ENCODE assay signal across 8 cellular contexts in genomic region chr4:121070696-121071639, GRCh38. TPM values are rescaled to one million over a fixed set of nuclear protein-coding genes. Genes with fewer than 3 reads are reported as not detected.
A peak's percentile ranks its signal among the peaks of the same experiment; 100 is the strongest.
DNase-seq lines count a peak whose midpoint lies in the region; ATAC-seq, FAIRE-seq and TF ChIP-seq lines count a peak whose summit lies in the region.

No MANE protein-coding gene starts in this region.

- peaks cover 24% of the 10 kb centered on the region for H3K4me1 Mint-ChIP-seq in activated CD8-positive, alpha-beta T cell treated with anti-CD3 and anti-CD28 coated beads, Interleukin-2, amount 10 ng/mL, durations not matched to agents 7 days and 5 days (ENCODE audit: low read depth)
- H3K4me1 Mint-ChIP-seq in naive thymus-derived CD4-positive, alpha-beta T cell: peaks cover 20 to 37% (median 23%) of the 10 kb centered on the region in 7 donors

- CTCF ChIA-PET in A673 (lab: Charles Lee): interaction anchor here (0.6 kb wide), 1 partner anchor 13 kb away, joined by 5 read pairs; no protein-coding TSS in a partner anchor
- CTCF ChIA-PET in activated CD8-positive, alpha-beta T cell treated with anti-CD3 and anti-CD28 coated beads, Interleukin-2, amount 10 ng/mL, durations not matched to agents 7 days and 5 days (lab: Charles Lee): interaction anchor here (1.1 kb wide), 1 partner anchor 16 kb away, joined by 4 read pairs; no protein-coding TSS in a partner anchor
- CTCF ChIA-PET in naive thymus-derived CD4-positive, alpha-beta T cell (lab: Charles Lee): no interaction called here

- TF ChIP-seq POLR2A in H54 (IDR thresholded peaks at IDR 0.05; ENCODE audit: low read depth, low read length) (no peak), vagina (IDR thresholded peaks at IDR 0.05) (no peak)

- H3K4me3 ChIP-seq in A673 (ENCODE audit: low read depth, low read length, poor library complexity, severe bottlenecking): peak overlapping the region; percentile 71
- peak overlapping the region; percentile 52 for H3K4me3 ChIP-seq in fibroblast of mammary gland (ENCODE audit: control insufficient read depth, low read depth, low read length)
- peak overlapping the region; percentile 64 for H3K4me3 ChIP-seq in naive thymus-derived CD4-positive, alpha-beta T cell (ENCODE audit: low read length)
- H3K4me3 ChIP-seq in vagina: peak overlapping the region; percentile 41 to 72

- 0 out of 2 replicates have a peak, but pooled peaks have one; percentile 30 for TF ChIP-seq CTCF in A673 (conservative IDR thresholded peaks at IDR 0.05; ENCODE audit: low read depth, low read length)
- peak; percentile 40 for TF ChIP-seq CTCF in fibroblast of mammary gland (conservative IDR thresholded peaks at IDR 0.05; ENCODE audit: control insufficient read depth, insufficient read depth, low read depth, low read length)
- TF ChIP-seq CTCF in vagina (IDR thresholded peaks at IDR 0.05): no peak

- H3K27me3 ChIP-seq in A673 (replicated peaks; ENCODE audit: insufficient read depth, low read depth, low read length, poor library complexity) (no peaks in the 10 kb centered on the region), vagina (no peaks in the 10 kb centered on the region)
- peaks cover 10% of the 10 kb centered on the region in 2 donors for H3K27me3 ChIP-seq in naive thymus-derived CD4-positive, alpha-beta T cell (ENCODE audit: control insufficient read depth in 2 of 2, insufficient read depth in 2 of 2, low read length in 2 of 2)

- peak overlapping the region; percentile 76 for H3K4me3 Mint-ChIP-seq in activated CD8-positive, alpha-beta T cell treated with anti-CD3 and anti-CD28 coated beads, Interleukin-2, amount 10 ng/mL, durations not matched to agents 7 days and 5 days
- peak overlapping the region; percentile 81 to 92 (median 88) for H3K4me3 Mint-ChIP-seq in naive thymus-derived CD4-positive, alpha-beta T cell

- no peak for FAIRE-seq in H54 (lab: Jason Lieb, UNC)

- H3K4me1 ChIP-seq in A673 (ENCODE audit: insufficient read depth, low read length, poor library complexity, severe bottlenecking) (peaks cover 29% of the 10 kb centered on the region), vagina (peaks cover 6% of the 10 kb centered on the region)
- H3K4me1 ChIP-seq in naive thymus-derived CD4-positive, alpha-beta T cell (ENCODE audit: control insufficient read depth in 2 of 2, insufficient read depth in 2 of 2, low read length in 2 of 2): peaks cover 0 to 6% of the 10 kb centered on the region in 2 donors

- H3K27ac ChIP-seq in A673 (ENCODE audit: low read depth, low read length, poor library complexity, severe bottlenecking) (peak overlapping the region; percentile 31), vagina (peak overlapping the region; percentile 44)
- H3K27ac ChIP-seq in naive thymus-derived CD4-positive, alpha-beta T cell (ENCODE audit: low read depth, low read length): no peak overlapping the region

- no peaks in the 10 kb centered on the region for H3K36me3 ChIP-seq in A673 (ENCODE audit: insufficient read depth, low read length, poor library complexity, severe bottlenecking)
- no peaks in the 10 kb centered on the region for H3K36me3 ChIP-seq in naive thymus-derived CD4-positive, alpha-beta T cell (ENCODE audit: control insufficient read depth in 2 of 3, insufficient read depth in 3 of 3, low read length in 3 of 3)
- no peaks in the 10 kb centered on the region for H3K36me3 ChIP-seq in vagina

- no peak overlapping the region for H3K27ac Mint-ChIP-seq in activated CD8-positive, alpha-beta T cell treated with anti-CD3 and anti-CD28 coated beads, Interleukin-2, amount 10 ng/mL, durations not matched to agents 7 days and 5 days
- peak overlapping the region in 3 of 9 donors; percentile 41 to 59 (median 56) for H3K27ac Mint-ChIP-seq in naive thymus-derived CD4-positive, alpha-beta T cell

- peaks cover 55% of the 10 kb centered on the region for H3K27me3 Mint-ChIP-seq in activated CD8-positive, alpha-beta T cell treated with anti-CD3 and anti-CD28 coated beads, Interleukin-2, amount 10 ng/mL, durations not matched to agents 7 days and 5 days (ENCODE audit: low read depth)
- H3K27me3 Mint-ChIP-seq in naive thymus-derived CD4-positive, alpha-beta T cell: peaks cover 45 to 78% (median 56%) of the 10 kb centered on the region in 5 donors

- H3K9me3 Mint-ChIP-seq in activated CD8-positive, alpha-beta T cell treated with anti-CD3 and anti-CD28 coated beads, Interleukin-2, amount 10 ng/mL, durations not matched to agents 7 days and 5 days (ENCODE audit: insufficient read depth): no peaks in the 10 kb centered on the region
- H3K9me3 Mint-ChIP-seq in naive thymus-derived CD4-positive, alpha-beta T cell: no peaks in the 10 kb centered on the region

- DNase-seq in A673 (ENCODE audit: low spot score) (peak; percentile 58), H54 (ENCODE audit: insufficient read length, low spot score) (peak; percentile 13), fibroblast of mammary gland (ENCODE audit: low read depth) (peak; percentile 47), vagina (ENCODE audit: extremely low spot score in 2 of 2) (no peak), DMS79 treated with DMSO at 0.1 percent for 48 hours (lab: John Stamatoyannopoulos, UW) (no peak), NCI-H510A treated with DMSO at 0.1 percent for 48 hours (lab: John Stamatoyannopoulos, UW) (no peak)
- DNase-seq in activated CD8-positive, alpha-beta T cell treated with anti-CD3 and anti-CD28 coated beads, Interleukin-2, amount 10 ng/mL, durations not matched to agents 7 days and 5 days: peak; percentile 40
- peak in 7 of 9 donors; percentile 8 to 30 (median 22) for DNase-seq in naive thymus-derived CD4-positive, alpha-beta T cell

- intact Hi-C loops in A673 (cut with micrococcal nuclease; ENCODE audit: unreplicated experiment): no loop called here
- intact Hi-C loops in naive thymus-derived CD4-positive, alpha-beta T cell (cut with micrococcal nuclease): loop anchor here (2.0 to 10.0 kb wide), 4 partner anchors 62 to 146 kb away; partner anchors contain the start of gene PRDM5 (in 1 of the 2)
- intact Hi-C loops in vagina (cut with DNase I): no loop called here

- ATAC-seq in activated CD8-positive, alpha-beta T cell treated with anti-CD3 and anti-CD28 coated beads, Interleukin-2, amount 10 ng/mL, durations not matched to agents 7 days and 5 days: peak; percentile 50
- ATAC-seq in naive thymus-derived CD4-positive, alpha-beta T cell: peak; percentile 34

- H3K36me3 Mint-ChIP-seq in activated CD8-positive, alpha-beta T cell treated with anti-CD3 and anti-CD28 coated beads, Interleukin-2, amount 10 ng/mL, durations not matched to agents 7 days and 5 days (ENCODE audit: low read depth): no peaks in the 10 kb centered on the region
- H3K36me3 Mint-ChIP-seq in naive thymus-derived CD4-positive, alpha-beta T cell: no peaks in the 10 kb centered on the region

- no peaks in the 10 kb centered on the region for H3K9me3 ChIP-seq in A673 (ENCODE audit: low read depth, low read length, poor library complexity, severe bottlenecking)
- no peaks in the 10 kb centered on the region for H3K9me3 ChIP-seq in naive thymus-derived CD4-positive, alpha-beta T cell (ENCODE audit: control insufficient read depth in 2 of 3, low read length in 3 of 3)
- no peaks in the 10 kb centered on the region for H3K9me3 ChIP-seq in vagina

- no TSS peak for BruUV-seq in A673 (replicated peaks; lab: Mats Ljungman, UMichigan)

- POLR2A ChIA-PET in A673 (lab: Charles Lee; ENCODE audit: low non-redundant PET): interaction anchor here (0.6 kb wide), 1 partner anchor 157 kb away, joined by 3 read pairs; no protein-coding TSS in a partner anchor
- POLR2A ChIA-PET in activated CD8-positive, alpha-beta T cell treated with anti-CD3 and anti-CD28 coated beads, Interleukin-2, amount 10 ng/mL, durations not matched to agents 7 days and 5 days (lab: Charles Lee): interaction anchor here (0.6 kb wide), 1 partner anchor 123 kb away, joined by 3 read pairs; no protein-coding TSS in a partner anchor
- POLR2A ChIA-PET in naive thymus-derived CD4-positive, alpha-beta T cell (lab: Charles Lee): interaction anchor here (0.6 to 0.9 kb wide), 2 partner anchors 78 to 107 kb away, joined by 3 read pairs; no protein-coding TSS in a partner anchor

RNA-seq across cellular contexts. Expression of gene NDNF, which starts 1.4 kb away (rescaled TPM):
- total RNA-seq in A673 (2021) (10.6 and 12.1 TPM in 2 replicates), vagina (4.9 TPM)
- under 1 TPM in 1 of 2 experiments, not detected in 1; 0.08 TPM for total RNA-seq in activated CD8-positive, alpha-beta T cell treated with anti-CD3 and anti-CD28 coated beads, Interleukin-2, amount 10 ng/mL, durations not matched to agents 7 days and 5 days
- total RNA-seq in naive thymus-derived CD4-positive, alpha-beta T cell: not detected
- not detected for polyA plus RNA-seq in naive thymus-derived CD4-positive, alpha-beta T cell

Comparison
In these comparisons a context has a peak if more than half of its experiments do, and no peak if none do; other contexts are left out.
1. DNase-seq: peak in A673 (single experiment), H54 (single experiment), activated CD8-positive, alpha-beta T cell treated with anti-CD3 and anti-CD28 coated beads, Interleukin-2, amount 10 ng/mL, durations not matched to agents 7 days and 5 days (single experiment), fibroblast of mammary gland (single experiment) and naive thymus-derived CD4-positive, alpha-beta T cell (7 of 9); none in vagina (0 of 2), DMS79 treated with DMSO at 0.1 percent for 48 hours (single experiment) and NCI-H510A treated with DMSO at 0.1 percent for 48 hours (single experiment).
2. CTCF ChIP-seq: peak in A673 (single experiment) and fibroblast of mammary gland (single experiment); none in vagina (0 of 3).
3. intact Hi-C loops: an anchor here in naive thymus-derived CD4-positive, alpha-beta T cell (2.0 to 10.0 kb wide); none called in A673 and vagina.
4. Peak in every context shown above with its lines, with median percentiles within 50 percentile points of each other: H3K4me3 ChIP-seq.